ENCODE assay signal across 1 cellular context in genomic region chr14:95623195-95623594, GRCh38.
TF ChIP-seq lines count a peak whose summit lies in the region.

No MANE protein-coding gene starts in this region.

TF ChIP-seq in liver, 16 proteins besides CTCF, POLR2A, EP300 and RAD21 (continued from another document):
- TF ChIP-seq REST (IDR thresholded peaks at IDR 0.05): peak; percentile 64
